3 cellular contexts compared by ENCODE assay signal in the genomic region with DNA sequence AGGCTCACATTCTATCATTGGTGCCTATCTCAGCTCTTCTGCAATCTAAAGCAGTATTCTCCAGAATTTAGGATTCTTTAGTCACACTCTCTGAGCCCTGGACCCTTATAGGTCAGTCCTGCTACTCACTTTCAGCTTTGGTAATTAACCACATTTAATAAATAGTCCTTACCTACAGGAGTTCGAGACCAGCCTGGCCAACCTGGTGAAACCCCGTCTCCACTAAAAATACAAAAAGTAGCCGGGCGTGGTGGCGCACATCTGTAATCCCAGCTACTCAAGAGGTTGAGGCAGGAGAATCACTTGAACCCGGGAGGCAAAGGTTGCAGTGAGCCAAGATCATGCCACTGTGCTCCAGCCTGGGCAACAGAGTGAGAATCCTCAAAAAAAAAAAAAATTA. TPM values are rescaled to one million over a fixed set of nuclear protein-coding genes. Genes with fewer than 3 reads are reported as not detected.
"Had no signal": no experiment of that assay in that cellular context is flagged by ENCODE, and none has a peak within 500 bp of the region (broad histone marks: within the 10 kb centered on the region; RNA-seq: fewer than 3 reads in every experiment).

No MANE protein-coding gene starts in this region.

RNA-seq across cellular contexts. Expression of a gene that starts 34.0 kb away (rescaled TPM):
- total RNA-seq: NCI-H460, PC-9, RPMI7951 had no signal
